In genomic region chr10:14548970-14549369, GRCh38 we compare ENCODE assay signal across 16 cellular contexts.
DNase-seq lines count a peak whose midpoint lies in the region; ATAC-seq and TF ChIP-seq lines count a peak whose summit lies in the region.
"Had no signal": no experiment of that assay in that cellular context is flagged by ENCODE, and none has a peak within 500 bp of the region (broad histone marks: within the 10 kb centered on the region; RNA-seq: fewer than 3 reads in every experiment).

No MANE protein-coding gene starts in this region.

- H3K9me3 Mint-ChIP-seq in activated T-cell treated with anti-CD3 and anti-CD28 coated beads, Interleukin-2, amount 50 U/mL, for 72 hours, result no peaks in the 10 kb centered on the region
- H3K9me3 Mint-ChIP-seq in activated T-helper 17 cell treated with anti-CD3 and anti-CD28 coated beads, Interleukin-2, amount 50 U/mL, for 72 hours, result no peaks in the 10 kb centered on the region
- H3K9me3 Mint-ChIP-seq: endodermal cell had no signal

- peaks cover 5% of the 10 kb centered on the region for H3K36me3 ChIP-seq in mucosa of stomach (ENCODE audit: control insufficient read depth, insufficient read depth, low read length)
- H3K36me3 ChIP-seq in sigmoid colon, result no peaks in the 10 kb centered on the region
- H3K36me3 ChIP-seq: ascending aorta had no signal

- intact Hi-C loops in sigmoid colon (cut with DNase I), result no loop called here

- TF ChIP-seq CTCF in sigmoid colon (IDR thresholded peaks at IDR 0.05), result no peak

- no peaks in the 10 kb centered on the region for H3K27me3 ChIP-seq in mucosa of stomach (ENCODE audit: control insufficient read depth, insufficient read depth, low read length)
- no peaks in the 10 kb centered on the region for H3K27me3 ChIP-seq in sigmoid colon
- H3K27me3 ChIP-seq: ascending aorta had no signal

- peaks cover 10 to 11% of the 10 kb centered on the region in 2 donors for H3K36me3 Mint-ChIP-seq in activated T-cell treated with anti-CD3 and anti-CD28 coated beads, Interleukin-2, amount 50 U/mL, for 72 hours (ENCODE audit: insufficient read depth in 2 of 2)
- H3K36me3 Mint-ChIP-seq in activated T-helper 17 cell treated with anti-CD3 and anti-CD28 coated beads, Interleukin-2, amount 50 U/mL, for 72 hours (ENCODE audit: low read depth), result peaks cover 93% of the 10 kb centered on the region

- H3K4me1 Mint-ChIP-seq in activated T-cell treated with anti-CD3 and anti-CD28 coated beads, Interleukin-2, amount 50 U/mL, for 72 hours (ENCODE audit: low read depth), result peaks cover 83% of the 10 kb centered on the region
- peaks cover 77% of the 10 kb centered on the region for H3K4me1 Mint-ChIP-seq in activated T-helper 17 cell treated with anti-CD3 and anti-CD28 coated beads, Interleukin-2, amount 50 U/mL, for 72 hours

- H3K4me1 ChIP-seq in mucosa of stomach (ENCODE audit: control insufficient read depth, insufficient read depth, low read length) (peaks cover 82% of the 10 kb centered on the region), sigmoid colon (peaks cover 0 to 14% (median 5%) of the 10 kb centered on the region in 4 donors)

- TF ChIP-seq POLR2A in sigmoid colon (IDR thresholded peaks at IDR 0.05), result no peak

- no peaks in the 10 kb centered on the region for H3K9me3 ChIP-seq in mucosa of stomach (ENCODE audit: control insufficient read depth, low read length)
- H3K9me3 ChIP-seq in sigmoid colon, result no peaks in the 10 kb centered on the region
- H3K9me3 ChIP-seq: ascending aorta had no signal

- H3K27me3 Mint-ChIP-seq in activated T-cell treated with anti-CD3 and anti-CD28 coated beads, Interleukin-2, amount 50 U/mL, for 72 hours (ENCODE audit: low read depth), result no peaks in the 10 kb centered on the region
- no peaks in the 10 kb centered on the region for H3K27me3 Mint-ChIP-seq in activated T-helper 17 cell treated with anti-CD3 and anti-CD28 coated beads, Interleukin-2, amount 50 U/mL, for 72 hours

- ATAC-seq in activated T-cell treated with anti-CD3 and anti-CD28 coated beads, Interleukin-2, amount 50 U/mL, for 72 hours (replicated peaks in 1 of 2), result no peak
- ATAC-seq in activated T-helper 17 cell treated with anti-CD3 and anti-CD28 coated beads, Interleukin-2, amount 50 U/mL, for 72 hours (replicated peaks), result no peak
- ATAC-seq in HG03457 (IDR thresholded peaks at IDR 0.05; ENCODE audit: unreplicated experiment), result no peak
- ATAC-seq: HCT116 had no signal

- H3K4me3 ChIP-seq in mucosa of stomach (ENCODE audit: low read length), result no peak overlapping the region
- no peak overlapping the region for H3K4me3 ChIP-seq in sigmoid colon
- H3K4me3 ChIP-seq: ascending aorta, lung had no signal

- peak overlapping the region; percentile 58 for H3K27ac Mint-ChIP-seq in activated T-cell treated with anti-CD3 and anti-CD28 coated beads, Interleukin-2, amount 50 U/mL, for 72 hours
- H3K27ac Mint-ChIP-seq in activated T-helper 17 cell treated with anti-CD3 and anti-CD28 coated beads, Interleukin-2, amount 50 U/mL, for 72 hours, result peak overlapping the region; percentile 89

- H3K27ac ChIP-seq in temporal lobe (ENCODE audit: low read depth, low read length) (peak overlapping the region; percentile 37), sigmoid colon (no peak overlapping the region)
- H3K27ac ChIP-seq: ascending aorta had no signal

- no peak for DNase-seq in activated T-cell treated with anti-CD3 and anti-CD28 coated beads, Interleukin-2, amount 50 U/mL, for 72 hours
- no peak for DNase-seq in activated T-cell treated with anti-CD3 and anti-CD28 coated beads, Interleukin-2, amount 50 U/mL, for 1 hour
- DNase-seq in AG08396 (ENCODE audit: low spot score) (no peak), sigmoid colon (no peak)
- DNase-seq: endodermal cell; NCI-H2029; NCI-H446 treated with DMSO at 0.1 percent for 48 hours; NK-92 treated with Interleukin-12 subunit alpha and Interleukin-12 subunit beta, amount 100 ng/mL, for 24 hours; trophoblast cell had no signal

- no peak for TF ChIP-seq EP300 in sigmoid colon (IDR thresholded peaks at IDR 0.05)

- no peak overlapping the region for H3K4me3 Mint-ChIP-seq in activated T-cell treated with anti-CD3 and anti-CD28 coated beads, Interleukin-2, amount 50 U/mL, for 72 hours
- no peak overlapping the region for H3K4me3 Mint-ChIP-seq in activated T-helper 17 cell treated with anti-CD3 and anti-CD28 coated beads, Interleukin-2, amount 50 U/mL, for 72 hours
- H3K4me3 Mint-ChIP-seq: endodermal cell had no signal

- H3K9ac ChIP-seq in mucosa of stomach (ENCODE audit: low read length), result peak overlapping the region; percentile 10

- WGBS in sigmoid colon, 2 donors, result 90 to 93% methylated on average over 3 of the region's 3 CpGs
